25 cellular contexts compared by ENCODE assay signal in the genomic region with DNA sequence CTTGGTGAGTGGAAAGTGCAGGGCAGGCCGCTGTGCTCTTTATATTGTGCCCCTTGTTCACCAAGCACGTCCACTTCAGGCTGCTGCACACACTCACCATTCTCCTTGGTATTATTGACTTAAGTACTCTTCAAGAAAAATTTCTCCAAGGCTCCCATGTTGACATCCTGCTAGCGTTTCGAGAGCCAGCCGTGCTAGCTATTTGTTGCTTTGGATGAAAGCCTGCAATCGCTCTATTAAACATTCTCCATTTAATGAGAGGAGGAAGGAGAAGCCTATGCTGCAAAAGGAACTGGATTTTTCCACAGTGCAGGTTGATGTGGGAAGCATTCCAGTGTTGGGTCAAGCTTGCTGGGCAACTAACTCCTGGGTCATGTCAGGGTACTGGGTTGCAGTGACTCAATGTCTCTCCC.
"Had no signal": no experiment of that assay in that cellular context is flagged by ENCODE, and none has a peak within 500 bp of the region (broad histone marks: within the 10 kb centered on the region; RNA-seq: fewer than 3 reads in every experiment).

No MANE protein-coding gene starts in this region.

- FAIRE-seq: islet of Langerhans had no signal

- H3K4me3 ChIP-seq: ascending aorta, breast epithelium, coronary artery, left ventricle myocardium inferior, mucosa of descending colon, sigmoid colon, spleen, tibial artery, uterus had no signal

- H3K27me3 Mint-ChIP-seq: naive thymus-derived CD4-positive, alpha-beta T cell had no signal

- H3K4me1 ChIP-seq: ascending aorta, breast epithelium, parathyroid adenoma, tibial artery, uterus had no signal

- DNase-seq: activated CD4-positive, alpha-beta T cell treated with anti-CD3 and anti-CD28 coated beads, Interleukin-2, amount 50 U/mL, for 1 hour; activated CD4-positive, CD25-positive, alpha-beta regulatory T cell treated with anti-CD3 and anti-CD28 coated beads, Interleukin-2, amount 50 U/mL, for 72 hours; activated CD8-positive, alpha-beta memory T cell treated with anti-CD3 and anti-CD28 coated beads, Interleukin-2, amount 50 U/mL, for 4 hours; activated naive CD4-positive, alpha-beta T cell treated with anti-CD3 and anti-CD28 coated beads for 36 hours; activated T-cell treated with anti-CD3 and anti-CD28 coated beads, Interleukin-2, amount 50 U/mL, for 4 hours; erythroblast; foreskin melanocyte; glutamatergic neuron; hippocampal formation; left ventricle myocardium inferior; mesenchymal stem cell; mucosa of descending colon; naive thymus-derived CD4-positive, alpha-beta T cell; sigmoid colon; spleen; stimulated activated CD8-positive, alpha-beta memory T cell treated with anti-CD3 and anti-CD28 coated beads, Interleukin-4, amount 100 ng/mL, for 48 hours; stimulated activated naive CD4-positive, alpha-beta T cell treated with Interleukin-2 at 50 U/mL for 16 hours; tibial artery; uterus had no signal

- ATAC-seq: mucosa of descending colon; naive thymus-derived CD4-positive, alpha-beta T cell had no signal

- H3K27me3 ChIP-seq: ascending aorta, breast epithelium, sigmoid colon, spleen, tibial artery, uterus had no signal

- H3K9me3 Mint-ChIP-seq: activated T-cell treated with anti-CD3 and anti-CD28 coated beads, Interleukin-2, amount 50 U/mL, for 4 hours had no signal

- H3K27ac Mint-ChIP-seq: activated naive CD4-positive, alpha-beta T cell treated with anti-CD3 and anti-CD28 coated beads for 36 hours; T-helper 1 cell treated with Interleukin-12 subunit alpha and Interleukin-12 subunit beta and Interleukin-4 antibody, amounts not matched to agents 30 μg/mL and 1 μg/mL, for 36 hours had no signal

- H3K9ac ChIP-seq: parathyroid adenoma had no signal

- H3K9me3 ChIP-seq: ascending aorta, breast epithelium, mucosa of descending colon, sigmoid colon, uterus had no signal

- H3K27ac ChIP-seq: ascending aorta, breast epithelium, coronary artery, left ventricle myocardium inferior, parathyroid adenoma, sigmoid colon, spleen, tibial artery, uterus had no signal

- H3K4me3 Mint-ChIP-seq: activated naive CD4-positive, alpha-beta T cell treated with anti-CD3 and anti-CD28 coated beads for 36 hours; activated T-cell treated with anti-CD3 and anti-CD28 coated beads, Interleukin-2, amount 50 U/mL, for 4 hours; naive thymus-derived CD4-positive, alpha-beta T cell; T-helper 1 cell treated with Interleukin-12 subunit alpha and Interleukin-12 subunit beta and Interleukin-4 antibody, amounts not matched to agents 30 μg/mL and 1 μg/mL, for 36 hours had no signal

- H3K36me3 ChIP-seq: ascending aorta, breast epithelium, left ventricle myocardium inferior, sigmoid colon, spleen, tibial artery, uterus had no signal
